Comparison of ENCODE assay signal across 11 cellular contexts in genomic region chr1:65149753-65150463, GRCh38. TPM values are rescaled to one million over a fixed set of nuclear protein-coding genes. Genes with fewer than 3 reads are reported as not detected.
DNase-seq lines count a peak whose midpoint lies in the region; ATAC-seq, FAIRE-seq and TF ChIP-seq lines count a peak whose summit lies in the region.
"Had no signal": no experiment of that assay in that cellular context is flagged by ENCODE, and none has a peak within 500 bp of the region (broad histone marks: within the 10 kb centered on the region; RNA-seq: fewer than 3 reads in every experiment).

No MANE protein-coding gene starts in this region.

- DNase-seq in A549 (ENCODE audit: low read depth in 1 of 2, low spot score in 1 of 2) (no peak), G401 (ENCODE audit: low spot score) (peak; percentile 47), adipocyte (ENCODE audit: low read depth) (peak; percentile 15), mesenchymal stem cell (no peak), SHP77 (lab: John Stamatoyannopoulos, UW) (no peak), NCI-H2107 treated with DMSO at 0.1 percent for 48 hours (lab: John Stamatoyannopoulos, UW; ENCODE audit: unreplicated experiment) (no peak)
- DNase-seq: activated CD4-positive, CD25-positive, alpha-beta regulatory T cell treated with anti-CD3 and anti-CD28 coated beads, Interleukin-2, amount 50 U/mL, for 72 hours had no signal

- CTCF ChIA-PET in A549 (lab: Yijun Ruan, JAX) = interaction anchor here (0.6 kb wide), 1 partner anchor 23 kb away, joined by 3 read pairs; no protein-coding TSS in a partner anchor

- TF ChIP-seq POLR2A in A549 (IDR thresholded peaks at IDR 0.05; ENCODE audit: low read length) = no peak

- no peak overlapping the region for H3K23ac ChIP-seq in mesenchymal stem cell (ENCODE audit: low read length in 2 of 2)

- in situ Hi-C loops in G401 (cut with HindIII; ENCODE audit: low sequenced_read_pairs) = no loop called here

- ATAC-seq in A549 (no peak), GM21360 (IDR thresholded peaks at IDR 0.05; ENCODE audit: unreplicated experiment) (no peak)
- no peak for ATAC-seq in activated CD4-positive, CD25-positive, alpha-beta regulatory T cell treated with anti-CD3 and anti-CD28 coated beads, Interleukin-2, amount 50 U/mL, for 24 hours
- ATAC-seq: left lobe of liver had no signal

- H2AK5ac ChIP-seq in mesenchymal stem cell (ENCODE audit: low read length, severe bottlenecking) = no peak overlapping the region

- no peak overlapping the region for H2BK120ac ChIP-seq in mesenchymal stem cell (ENCODE audit: low read depth, low read length)

- no peak for TF ChIP-seq CTCF in A549 (IDR thresholded peaks at IDR 0.05)

- POLR2A ChIA-PET in A549 (lab: Yijun Ruan, JAX) = no interaction called here

- H2BK12ac ChIP-seq in mesenchymal stem cell (ENCODE audit: low read length in 2 of 2) = no peak overlapping the region

- peaks cover 11% of the 10 kb centered on the region for H3K79me1 ChIP-seq in mesenchymal stem cell (replicated peaks; ENCODE audit: low read length, poor library complexity, severe bottlenecking)

- H3K9ac ChIP-seq in adipocyte (ENCODE audit: low read length) = peak overlapping the region; percentile 89
- peak overlapping the region; percentile 87 for H3K9ac ChIP-seq in mesenchymal stem cell (ENCODE audit: low read length)

- H3K4ac ChIP-seq in mesenchymal stem cell (ENCODE audit: low read depth in 1 of 2, low read length in 2 of 2) = no peak overlapping the region

- H3K4me1 ChIP-seq in A549 (peaks cover 8% of the 10 kb centered on the region; the same call in 1 of the 3 replicates), adipocyte (ENCODE audit: control insufficient read depth, insufficient read depth, low read length) (peaks cover 23% of the 10 kb centered on the region), mesenchymal stem cell (ENCODE audit: control insufficient read depth, insufficient read depth, low read depth, low read length) (peaks cover 11% of the 10 kb centered on the region)

- H3K4me2 ChIP-seq in A549 (peak overlapping the region; percentile 95), mesenchymal stem cell (ENCODE audit: low read length, poor library complexity, severe bottlenecking) (no peak overlapping the region)

- H3K27ac ChIP-seq in A549 (no peak overlapping the region; a peak in 1 of 6 replicates), mesenchymal stem cell (ENCODE audit: low read length, poor library complexity, severe bottlenecking) (no peak overlapping the region)

- no peak overlapping the region for H2AFZ ChIP-seq in mesenchymal stem cell (ENCODE audit: low read depth, low read length)

- H3K36me3 ChIP-seq in adipocyte (ENCODE audit: control insufficient read depth, insufficient read depth, low read length, severe bottlenecking) = no peaks in the 10 kb centered on the region
- H3K36me3 ChIP-seq in mesenchymal stem cell (ENCODE audit: control insufficient read depth in 1 of 2, insufficient read depth in 2 of 2, low read depth in 1 of 2, low read length in 2 of 2) = no peaks in the 10 kb centered on the region

- FAIRE-seq in A549 (lab: Jason Lieb, UNC) = no peak
- FAIRE-seq: colon had no signal

- 84% methylated on average over 3 of the region's 3 CpGs for WGBS in A549 (ENCODE audit: missing lambda C conversion rate)
- 20% methylated on average over 1 of the region's 3 CpGs for WGBS in mesenchymal stem cell

- no peaks in the 10 kb centered on the region for H3K9me3 ChIP-seq in A549
- H3K9me3 ChIP-seq in adipocyte (ENCODE audit: control insufficient read depth, low read length) = no peaks in the 10 kb centered on the region
- H3K9me3 ChIP-seq in mesenchymal stem cell (ENCODE audit: control insufficient read depth, low read length) = no peaks in the 10 kb centered on the region

- no peak for TF ChIP-seq RAD21 in A549 (conservative IDR thresholded peaks at IDR 0.05 in 1 of 2, IDR thresholded peaks at IDR 0.05 in 1 of 2)

- no peak overlapping the region for H3K14ac ChIP-seq in mesenchymal stem cell (ENCODE audit: low read length in 2 of 2)

- no peak for TF ChIP-seq EP300 in A549 (IDR thresholded peaks at IDR 0.05)

- H4K91ac ChIP-seq in mesenchymal stem cell (ENCODE audit: low read length) = no peak overlapping the region

- H3K18ac ChIP-seq in mesenchymal stem cell (ENCODE audit: low read depth in 1 of 2, low read length in 2 of 2) = no peak overlapping the region

- no peak overlapping the region for H2BK15ac ChIP-seq in mesenchymal stem cell (ENCODE audit: low read depth, poor library complexity, severe bottlenecking)

- no peak overlapping the region for H2BK5ac ChIP-seq in mesenchymal stem cell (ENCODE audit: low read depth, low read length, poor library complexity, severe bottlenecking)

- H4K8ac ChIP-seq in mesenchymal stem cell (ENCODE audit: low read length) = no peak overlapping the region

- H3K27me3 ChIP-seq in adipocyte (replicated peaks; ENCODE audit: control insufficient read depth, insufficient read depth, low read length) = no peaks in the 10 kb centered on the region
- H3K27me3 ChIP-seq in mesenchymal stem cell (ENCODE audit: control insufficient read depth in 1 of 2, insufficient read depth in 1 of 2, low read length in 2 of 2) = peaks cover 0 to 5% of the 10 kb centered on the region in 2 experiments

- H3K4me3 ChIP-seq in A549 (no peak overlapping the region), adipocyte (ENCODE audit: low read length) (peak overlapping the region; percentile 86), mesenchymal stem cell (ENCODE audit: insufficient read depth in 1 of 2, low read depth in 1 of 2, low read length in 2 of 2) (peak overlapping the region in 1 of 2 experiments; percentile 85)

TF ChIP-seq in A549, 52 proteins besides CTCF, POLR2A, EP300 and RAD21:
- TF ChIP-seq HOXB5 (CRISPR knock-in tag; IDR thresholded peaks at IDR 0.05) = no peak
- no peak for TF ChIP-seq FOXS1 (CRISPR knock-in tag; IDR thresholded peaks at IDR 0.05)
- TF ChIP-seq CBX2 (IDR thresholded peaks at IDR 0.05; ENCODE audit: borderline replicate concordance, low read depth) = no peak
TF ChIP-seq in A549: peak in this region for 0.

RNA-seq across cellular contexts. Expression of gene AK4, which starts 1.9 kb away (rescaled TPM):
- polyA plus RNA-seq in A549 (2011; rRNA removed) = 25.9 and 32.6 TPM in 2 replicates
- polyA plus RNA-seq in A549 (2012; cell fraction: cytosol; rRNA removed) = 5.4 and 9.0 TPM in 2 replicates
- polyA plus RNA-seq in A549 (2012; cell fraction: nucleus; rRNA removed) = 3.7 and 4.2 TPM in 2 replicates
- 10.6 to 11.3 TPM (median 10.9 TPM) in 3 replicates for polyA plus RNA-seq in A549 (2017; fragmentation: RNase III; extraction: RNeasy Plus Mini Kit Qiagen cat#74134 plus additional on column Dnase treatment)
- polyA minus RNA-seq in A549 (2011; rRNA and poly(A)+ RNA removed) = 15.5 and 17.1 TPM in 2 replicates
- total RNA-seq in G401 (2014; rRNA removed; shearing (Covaris generic)) = 4.8 and 14.3 TPM in 2 replicates
- polyA plus RNA-seq in mesenchymal stem cell (2013, experiment 1 of 2) = 0.87 TPM
- polyA plus RNA-seq in mesenchymal stem cell (2013, experiment 2 of 2) = 1.1 TPM

Comparison
In these comparisons a context has a peak if more than half of its experiments do, and no peak if none do; other contexts are left out.
1. DNase-seq: peak in G401 (single experiment) and adipocyte (single experiment); none in A549 (0 of 2), mesenchymal stem cell (single experiment), SHP77 (0 of 2) and NCI-H2107 treated with DMSO at 0.1 percent for 48 hours (single experiment).